ENCODE assay signal across 19 cellular contexts in genomic region chr1:157114183-157115121, GRCh38. TPM values are rescaled to one million over a fixed set of nuclear protein-coding genes. Genes with fewer than 3 reads are reported as not detected.
DNase-seq lines count a peak whose midpoint lies in the region; ATAC-seq and TF ChIP-seq lines count a peak whose summit lies in the region.
"Had no signal": no experiment of that assay in that cellular context is flagged by ENCODE, and none has a peak within 500 bp of the region (broad histone marks: within the 10 kb centered on the region; RNA-seq: fewer than 3 reads in every experiment).

No MANE protein-coding gene starts in this region.

- H3K4me1 Mint-ChIP-seq in GM23338 (peaks cover 74% of the 10 kb centered on the region), glutamatergic neuron (ENCODE audit: low read depth, unreplicated experiment) (peaks cover 46% of the 10 kb centered on the region)
- H3K4me1 Mint-ChIP-seq in activated T-helper 2 cell treated with anti-CD3 and anti-CD28 coated beads, Interferon-gamma antibody, Interleukin-2, Interleukin-4, amounts not matched to agents 10 μg/mL and 5 μg/mL and 100 μg/mL, durations not matched to agents 14 hours and 24 hours and 36 hours (ENCODE audit: low read depth) = peaks cover 12% of the 10 kb centered on the region

- H3K9me3 Mint-ChIP-seq in GM23338 = no peaks in the 10 kb centered on the region; the same call in 1 of the 3 replicates
- H3K9me3 Mint-ChIP-seq in glutamatergic neuron (ENCODE audit: unreplicated experiment) = peaks cover 14% of the 10 kb centered on the region
- no peaks in the 10 kb centered on the region for H3K9me3 Mint-ChIP-seq in activated T-helper 2 cell treated with anti-CD3 and anti-CD28 coated beads, Interferon-gamma antibody, Interleukin-2, Interleukin-4, amounts not matched to agents 10 μg/mL and 5 μg/mL and 100 μg/mL, durations not matched to agents 14 hours and 24 hours and 36 hours
- H3K9me3 Mint-ChIP-seq: CD4-positive, CD25-positive, alpha-beta regulatory T cell had no signal

- ATAC-seq in GM23338 (no peak), GM19035 (IDR thresholded peaks at IDR 0.05; ENCODE audit: unreplicated experiment) (no peak)
- ATAC-seq: HCT116, PC-3 had no signal

- no peaks in the 10 kb centered on the region for H4K20me1 ChIP-seq in GM23338 (replicated peaks; ENCODE audit: insufficient read depth)
- H4K20me1 ChIP-seq in OCI-LY3 (ENCODE audit: insufficient read depth, low read length) = no peaks in the 10 kb centered on the region

- peaks cover 58% of the 10 kb centered on the region for H3K4me1 ChIP-seq in GM23338 (ENCODE audit: insufficient read depth)
- H3K4me1 ChIP-seq in OCI-LY3 (ENCODE audit: low read length) = peaks cover 77% of the 10 kb centered on the region
- H3K4me1 ChIP-seq in spleen = peaks cover 0 to 28% (median 13%) of the 10 kb centered on the region in 6 donors
- H3K4me1 ChIP-seq: Caco-2, SJCRH30 had no signal

- CTCF ChIA-PET in GM10248 (lab: Yijun Ruan, JAX) = interaction anchor here (0.6 to 4.6 kb wide), 6 partner anchors 10 to 67 kb away, joined by 3 to 28 read pairs (median 4); no protein-coding TSS in a partner anchor

- peak overlapping the region; percentile 23; the same call in 1 of the 2 replicates for H2AFZ ChIP-seq in GM23338
- no peak overlapping the region for H2AFZ ChIP-seq in OCI-LY3 (ENCODE audit: low read depth, low read length)

- 0 out of 2 replicates have a peak overlapping the region, but pooled peaks have one; percentile 41 for H3K4me2 ChIP-seq in GM23338
- H3K4me2 ChIP-seq in OCI-LY3 (ENCODE audit: low read length) = no peak overlapping the region

- H3K9me3 ChIP-seq in OCI-LY3 (ENCODE audit: insufficient read depth, low read length) = no peaks in the 10 kb centered on the region
- H3K9me3 ChIP-seq in spleen = no peaks in the 10 kb centered on the region
- H3K9me3 ChIP-seq: Caco-2, SJCRH30 had no signal

- DNase-seq in GM23338 (ENCODE audit: low spot score) = no peak
- DNase-seq in glutamatergic neuron = no peak
- DNase-seq in spleen = peak; percentile 59
- DNase-seq in GM10248 (ENCODE audit: extremely low spot score) = no peak
- no peak for DNase-seq in activated T-helper 2 cell treated with anti-CD3 and anti-CD28 coated beads, Interferon-gamma antibody, Interleukin-2, Interleukin-4, amounts not matched to agents 10 μg/mL and 5 μg/mL and 100 μg/mL, durations not matched to agents 14 hours and 24 hours and 36 hours (ENCODE audit: low spot score)
- DNase-seq: CD4-positive, CD25-positive, alpha-beta regulatory T cell; DMS53; KBM-7; NCI-H1417 treated with DMSO at 0.1 percent for 48 hours; NCI-H1930; NCI-H748 treated with DMSO at 0.1 percent for 48 hours; PC-3; SJCRH30 had no signal

- intact Hi-C loops in spleen (cut with DNase I; ENCODE audit: low total_unique reads) = no loop called here
- intact Hi-C loops in activated T-helper 2 cell treated with anti-CD3 and anti-CD28 coated beads, Interferon-gamma antibody, Interleukin-2, Interleukin-4, amounts not matched to agents 10 μg/mL and 5 μg/mL and 100 μg/mL, durations not matched to agents 14 hours and 24 hours and 36 hours (cut with micrococcal nuclease) = no loop called here

- H3K36me3 ChIP-seq in GM23338 (ENCODE audit: insufficient read depth) (no peaks in the 10 kb centered on the region), OCI-LY3 (replicated peaks; ENCODE audit: low read depth, low read length) (no peaks in the 10 kb centered on the region), spleen (no peaks in the 10 kb centered on the region)
- H3K36me3 ChIP-seq: SJCRH30 had no signal

- H3K9me2 ChIP-seq in GM23338 (ENCODE audit: insufficient read depth) = no peaks in the 10 kb centered on the region

- no peak overlapping the region for H3K9ac ChIP-seq in OCI-LY3 (ENCODE audit: low read length)

- H3K27ac ChIP-seq in GM23338 (ENCODE audit: low read depth) = 0 out of 2 replicates have a peak overlapping the region, but pooled peaks have one; percentile 36
- H3K27ac ChIP-seq in OCI-LY3 (ENCODE audit: low read length) = peak overlapping the region; percentile 9
- no peak overlapping the region for H3K27ac ChIP-seq in spleen
- H3K27ac ChIP-seq: RWPE1, SJCRH30 had no signal

- H3K27me3 Mint-ChIP-seq in GM23338 (ENCODE audit: insufficient read depth, low read depth, poor library complexity) (peaks cover 31% of the 10 kb centered on the region), glutamatergic neuron (ENCODE audit: unreplicated experiment) (peaks cover 25% of the 10 kb centered on the region)
- peaks cover 17% of the 10 kb centered on the region for H3K27me3 Mint-ChIP-seq in activated T-helper 2 cell treated with anti-CD3 and anti-CD28 coated beads, Interferon-gamma antibody, Interleukin-2, Interleukin-4, amounts not matched to agents 10 μg/mL and 5 μg/mL and 100 μg/mL, durations not matched to agents 14 hours and 24 hours and 36 hours (ENCODE audit: low read depth)

- H3K27ac Mint-ChIP-seq in GM23338 (no peak overlapping the region), glutamatergic neuron (ENCODE audit: unreplicated experiment) (peak overlapping the region; percentile 33)
- no peak overlapping the region for H3K27ac Mint-ChIP-seq in activated T-helper 2 cell treated with anti-CD3 and anti-CD28 coated beads, Interferon-gamma antibody, Interleukin-2, Interleukin-4, amounts not matched to agents 10 μg/mL and 5 μg/mL and 100 μg/mL, durations not matched to agents 14 hours and 24 hours and 36 hours

- WGBS in spleen, 5 donors = 80 to 89% (median 86%) methylated on average over 16 to 18 of the region's 18 CpGs

- no peak for TF ChIP-seq POLR2A in spleen (IDR thresholded peaks at IDR 0.05)

- no peaks in the 10 kb centered on the region for H3K79me2 ChIP-seq in GM23338 (replicated peaks; ENCODE audit: insufficient read depth)
- no peaks in the 10 kb centered on the region for H3K79me2 ChIP-seq in OCI-LY3 (ENCODE audit: low read length)

- POLR2A ChIA-PET in GM10248 (lab: Yijun Ruan, JAX) = no interaction called here

- TF ChIP-seq CTCF in GM23338 (conservative IDR thresholded peaks at IDR 0.05; ENCODE audit: low read depth in 2 of 2) (no peak), OCI-LY3 (IDR thresholded peaks at IDR 0.05; ENCODE audit: low read depth, low read length) (no peak), glutamatergic neuron (IDR thresholded peaks at IDR 0.05; ENCODE audit: partially characterized antibody, unreplicated experiment) (no peak), spleen (IDR thresholded peaks at IDR 0.05 in 8 of 11, conservative IDR thresholded peaks at IDR 0.05 in 3 of 11) (no peak), GM10248 (IDR thresholded peaks at IDR 0.05; ENCODE audit: control extremely low read depth, extremely low read depth, low read depth, missing control alignments) (no peak)

- H3K4me3 Mint-ChIP-seq in GM23338 = no peak overlapping the region; the same call in 2 of the 3 replicates
- H3K4me3 Mint-ChIP-seq in glutamatergic neuron (ENCODE audit: unreplicated experiment) = peak overlapping the region; percentile 15
- no peak overlapping the region for H3K4me3 Mint-ChIP-seq in activated T-helper 2 cell treated with anti-CD3 and anti-CD28 coated beads, Interferon-gamma antibody, Interleukin-2, Interleukin-4, amounts not matched to agents 10 μg/mL and 5 μg/mL and 100 μg/mL, durations not matched to agents 14 hours and 24 hours and 36 hours (ENCODE audit: low read depth)
- H3K4me3 Mint-ChIP-seq: CD4-positive, CD25-positive, alpha-beta regulatory T cell had no signal

- no peak overlapping the region for H3K4me3 ChIP-seq in GM23338
- H3K4me3 ChIP-seq in OCI-LY3 (ENCODE audit: low read length) = no peak overlapping the region
- no peak overlapping the region for H3K4me3 ChIP-seq in spleen
- H3K4me3 ChIP-seq: SJCRH30 had no signal

- H3K36me3 Mint-ChIP-seq in GM23338 (ENCODE audit: low read depth) = no peaks in the 10 kb centered on the region; the same call in 2 of the 3 replicates
- no peaks in the 10 kb centered on the region for H3K36me3 Mint-ChIP-seq in glutamatergic neuron (ENCODE audit: unreplicated experiment)
- H3K36me3 Mint-ChIP-seq in activated T-helper 2 cell treated with anti-CD3 and anti-CD28 coated beads, Interferon-gamma antibody, Interleukin-2, Interleukin-4, amounts not matched to agents 10 μg/mL and 5 μg/mL and 100 μg/mL, durations not matched to agents 14 hours and 24 hours and 36 hours (ENCODE audit: low read depth) = no peaks in the 10 kb centered on the region

- H3F3A ChIP-seq in GM23338 (replicated peaks; ENCODE audit: low read depth) = peaks cover 9% of the 10 kb centered on the region; the same call in 1 of the 2 replicates

- H3K27me3 ChIP-seq in GM23338 (ENCODE audit: insufficient read depth) (peaks cover 6% of the 10 kb centered on the region), OCI-LY3 (ENCODE audit: low read depth, low read length) (no peaks in the 10 kb centered on the region), spleen (replicated peaks in 1 of 7) (peaks cover 0 to 47% (median 0%) of the 10 kb centered on the region in 7 donors)

TF ChIP-seq in GM23338, 12 proteins besides CTCF, POLR2A, EP300 and RAD21:
- TF ChIP-seq, protein P1, sequence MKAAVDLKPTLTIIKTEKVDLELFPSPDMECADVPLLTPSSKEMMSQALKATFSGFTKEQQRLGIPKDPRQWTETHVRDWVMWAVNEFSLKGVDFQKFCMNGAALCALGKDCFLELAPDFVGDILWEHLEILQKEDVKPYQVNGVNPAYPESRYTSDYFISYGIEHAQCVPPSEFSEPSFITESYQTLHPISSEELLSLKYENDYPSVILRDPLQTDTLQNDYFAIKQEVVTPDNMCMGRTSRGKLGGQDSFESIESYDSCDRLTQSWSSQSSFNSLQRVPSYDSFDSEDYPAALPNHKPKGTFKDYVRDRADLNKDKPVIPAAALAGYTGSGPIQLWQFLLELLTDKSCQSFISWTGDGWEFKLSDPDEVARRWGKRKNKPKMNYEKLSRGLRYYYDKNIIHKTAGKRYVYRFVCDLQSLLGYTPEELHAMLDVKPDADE (IDR thresholded peaks at IDR 0.05) = no peak
- TF ChIP-seq JUNB (IDR thresholded peaks at IDR 0.05; ENCODE audit: unreplicated experiment) (no peak), NANOG (IDR thresholded peaks at IDR 0.05; ENCODE audit: borderline replicate concordance) (no peak), POLR2AphosphoS5 (IDR thresholded peaks at IDR 0.05; ENCODE audit: low read depth) (no peak)

RNA-seq across cellular contexts. Expression of gene ETV3L, which starts 14.8 kb away (rescaled TPM):
- total RNA-seq in GM23338 (2014; rRNA removed; shearing (Covaris generic)) = not detected in 2 replicates
- polyA plus RNA-seq in GM23338 (2016; fragmentation: Nextera tagmentation; extraction: Ambion mirVana) (not detected in 2 replicates), spleen (not detected)
- total RNA-seq in glutamatergic neuron (ENCODE audit: unreplicated experiment) (not detected), spleen (not detected)
- total RNA-seq in activated T-helper 2 cell treated with anti-CD3 and anti-CD28 coated beads, Interferon-gamma antibody, Interleukin-2, Interleukin-4, amounts not matched to agents 10 μg/mL and 5 μg/mL and 100 μg/mL, durations not matched to agents 14 hours and 24 hours and 36 hours = not detected in 2 replicates
- total RNA-seq: Caco-2; CD4-positive, CD25-positive, alpha-beta regulatory T cell; NCI-H460; PC-3; SJCRH30 had no signal
- polyA plus RNA-seq: CD4-positive, CD25-positive, alpha-beta regulatory T cell had no signal

RNA-seq across cellular contexts. Expression of gene ETV3, which starts 23.7 kb away (rescaled TPM):
- total RNA-seq in GM23338 (2014; rRNA removed; shearing (Covaris generic)) = 11.9 and 19.6 TPM in 2 replicates
- polyA plus RNA-seq in GM23338 (2016; fragmentation: Nextera tagmentation; extraction: Ambion mirVana) (7.6 and 8.1 TPM in 2 replicates), spleen (1 to 10 TPM; 4.2 to 5.5 (median 5.0) TPM)
- total RNA-seq in glutamatergic neuron (ENCODE audit: unreplicated experiment) (39.0 TPM), spleen (10 to 100 TPM; 19.3 to 35.9 (median 27.0) TPM)
- total RNA-seq in activated T-helper 2 cell treated with anti-CD3 and anti-CD28 coated beads, Interferon-gamma antibody, Interleukin-2, Interleukin-4, amounts not matched to agents 10 μg/mL and 5 μg/mL and 100 μg/mL, durations not matched to agents 14 hours and 24 hours and 36 hours = 240 TPM in 2 replicates

Comparison
In these comparisons a context has a peak if more than half of its experiments do, and no peak if none do; other contexts are left out.
1. H3K27ac ChIP-seq: peak in GM23338 (single experiment) and OCI-LY3 (single experiment); none in spleen (0 of 8).